34 cellular contexts compared by ENCODE assay signal in the genomic region with DNA sequence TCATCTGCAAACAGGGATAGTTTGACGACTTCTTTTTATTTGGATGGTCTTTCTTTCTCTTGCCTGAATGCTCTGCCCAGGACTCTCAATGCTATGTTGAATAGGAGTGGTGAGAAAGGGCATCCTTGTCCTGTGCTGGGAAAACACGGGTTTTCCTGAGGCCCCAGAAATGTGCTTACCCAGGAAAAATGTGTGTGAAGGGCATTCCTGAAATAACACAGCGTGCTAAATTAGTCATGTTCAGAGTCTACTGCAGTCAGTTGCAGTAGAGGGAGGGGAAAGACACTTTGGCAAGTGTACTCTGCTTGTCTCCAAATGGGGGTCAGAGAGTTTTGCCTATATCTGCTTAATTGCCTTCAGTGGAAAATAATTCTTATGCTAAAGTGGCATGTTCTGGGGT.
DNase-seq lines count a peak whose midpoint lies in the region; ATAC-seq, FAIRE-seq and TF ChIP-seq lines count a peak whose summit lies in the region.
"Had no signal": no experiment of that assay in that cellular context is flagged by ENCODE, and none has a peak within 500 bp of the region (broad histone marks: within the 10 kb centered on the region; RNA-seq: fewer than 3 reads in every experiment).

No MANE protein-coding gene starts in this region.

- DNase-seq in GM03348 (ENCODE audit: low spot score), result peak; percentile 35
- DNase-seq in astrocyte (ENCODE audit: low read depth), result peak; percentile 8
- DNase-seq in kidney epithelial cell (ENCODE audit: low read depth), result peak; percentile 14
- DNase-seq in smooth muscle cell (lab: John Stamatoyannopoulos, UW; ENCODE audit: unreplicated experiment), result no peak
- DNase-seq in GOT3 (lab: John Stamatoyannopoulos, UW), result no peak
- DNase-seq in T-helper 17 cell, result no peak
- no peak for DNase-seq in NCI-H69 (lab: John Stamatoyannopoulos, UW)
- DNase-seq: activated CD4-positive, CD25-positive, alpha-beta regulatory T cell treated with anti-CD3 and anti-CD28 coated beads, Interleukin-2, amount 50 U/mL, for 72 hours; activated CD8-positive, alpha-beta T cell treated with anti-CD3 and anti-CD28 coated beads for 36 hours; activated effector memory CD4-positive, alpha-beta T cell treated with anti-CD3 and anti-CD28 coated beads, Interleukin-2, amount 50 U/mL, for 16 hours; activated naive CD8-positive, alpha-beta T cell treated with anti-CD3 and anti-CD28 coated beads, Interleukin-2, amount 10 ng/mL, durations not matched to agents 7 days and 5 days; activated T-cell treated with anti-CD3 and anti-CD28 coated beads for 4 hours; body of pancreas; effector memory CD4-positive, alpha-beta T cell; H7; MV-4-11; NCI-H146; NCI-H2171; NCI-H524; nucleus accumbens; retina; stimulated activated CD4-positive, alpha-beta T cell treated with anti-CD3 and anti-CD28 coated beads, Interleukin-4, amount 100 ng/mL, for 24 hours; stimulated activated naive B cell treated with anti-CD40 and anti-IgM and Interleukin-4, amounts not matched to agents 10 μg/mL and 1 μg/mL and 100 μg/mL, for 72 hours; T-helper 1 cell; testis had no signal

- ATAC-seq in T-helper 17 cell (no peak), GM18520 (IDR thresholded peaks at IDR 0.05; ENCODE audit: unreplicated experiment) (no peak)
- ATAC-seq: activated CD8-positive, alpha-beta T cell treated with anti-CD3 and anti-CD28 coated beads for 36 hours; body of pancreas; esophagus mucosa; Panc1; stimulated activated naive B cell treated with anti-CD40 and anti-IgM and Interleukin-4, amounts not matched to agents 10 μg/mL and 1 μg/mL and 100 μg/mL, for 72 hours had no signal

- H3K4me1 ChIP-seq in astrocyte (ENCODE audit: insufficient read depth, low read length), result no peaks in the 10 kb centered on the region
- no peaks in the 10 kb centered on the region for H3K4me1 ChIP-seq in smooth muscle cell (ENCODE audit: low read depth)
- H3K4me1 ChIP-seq: SJSA1, testis, vagina had no signal

- peak; percentile 29 for FAIRE-seq in astrocyte (lab: Jason Lieb, UNC)
- FAIRE-seq: frontal cortex, islet of Langerhans, TTC549 had no signal

- H3K79me2 ChIP-seq in astrocyte (ENCODE audit: insufficient read depth, low read length) (no peaks in the 10 kb centered on the region), smooth muscle cell (ENCODE audit: low read depth) (no peaks in the 10 kb centered on the region)

- H3F3A ChIP-seq in smooth muscle cell (ENCODE audit: low read depth), result no peaks in the 10 kb centered on the region

- H3K9me3 ChIP-seq in astrocyte (ENCODE audit: insufficient read depth, low read depth, low read length), result no peaks in the 10 kb centered on the region
- H3K9me3 ChIP-seq in smooth muscle cell (replicated peaks; ENCODE audit: low read depth), result no peaks in the 10 kb centered on the region
- no peaks in the 10 kb centered on the region for H3K9me3 ChIP-seq in T-helper 17 cell (ENCODE audit: control insufficient read depth, low read length, poor library complexity, severe bottlenecking)
- H3K9me3 ChIP-seq: body of pancreas, SJSA1, testis, vagina had no signal

- H3K4me2 ChIP-seq in astrocyte (ENCODE audit: low read length), result no peak overlapping the region
- peak overlapping the region; percentile 17 for H3K4me2 ChIP-seq in smooth muscle cell

- H3K27ac ChIP-seq in astrocyte (ENCODE audit: low read depth, low read length), result no peak overlapping the region
- H3K27ac ChIP-seq in smooth muscle cell (ENCODE audit: low read depth), result peak overlapping the region; percentile 43
- H3K27ac ChIP-seq: body of pancreas, C4-2B, SJSA1, testis, vagina had no signal

- H3K27me3 Mint-ChIP-seq in astrocyte (ENCODE audit: low read depth, unreplicated experiment), result peaks cover 6% of the 10 kb centered on the region
- H3K27me3 Mint-ChIP-seq in T-helper 17 cell, result peaks cover 17% of the 10 kb centered on the region
- H3K27me3 Mint-ChIP-seq: stimulated activated naive B cell treated with anti-CD40 and anti-IgM and Interleukin-4, amounts not matched to agents 10 μg/mL and 1 μg/mL and 100 μg/mL, for 72 hours had no signal

- 26% methylated on average over 3 of the region's 3 CpGs for WGBS in smooth muscle cell (ENCODE audit: low lambda C conversion rate)

- peak overlapping the region; percentile 83 for H3K27ac Mint-ChIP-seq in astrocyte (ENCODE audit: unreplicated experiment)
- H3K27ac Mint-ChIP-seq in T-helper 17 cell, result no peak overlapping the region
- H3K27ac Mint-ChIP-seq: activated CD8-positive, alpha-beta T cell treated with anti-CD3 and anti-CD28 coated beads for 36 hours; activated naive CD8-positive, alpha-beta T cell treated with anti-CD3 and anti-CD28 coated beads, Interleukin-2, amount 10 ng/mL, durations not matched to agents 7 days and 5 days; stimulated activated naive B cell treated with anti-CD40 and anti-IgM and Interleukin-4, amounts not matched to agents 10 μg/mL and 1 μg/mL and 100 μg/mL, for 72 hours had no signal

- H4K20me1 ChIP-seq in astrocyte (ENCODE audit: insufficient read depth, low read length) (no peaks in the 10 kb centered on the region), smooth muscle cell (ENCODE audit: low read depth) (no peaks in the 10 kb centered on the region)

- H2AFZ ChIP-seq in astrocyte (ENCODE audit: low read depth, low read length), result no peak overlapping the region
- no peak overlapping the region for H2AFZ ChIP-seq in smooth muscle cell (ENCODE audit: low read depth)

- H3K4me1 Mint-ChIP-seq in astrocyte (ENCODE audit: low read depth, unreplicated experiment) (peaks cover 13% of the 10 kb centered on the region), T-helper 17 cell (no peaks in the 10 kb centered on the region)
- H3K4me1 Mint-ChIP-seq: activated naive CD8-positive, alpha-beta T cell treated with anti-CD3 and anti-CD28 coated beads, Interleukin-2, amount 10 ng/mL, durations not matched to agents 7 days and 5 days; stimulated activated naive B cell treated with anti-CD40 and anti-IgM and Interleukin-4, amounts not matched to agents 10 μg/mL and 1 μg/mL and 100 μg/mL, for 72 hours had no signal

- no peak overlapping the region for H3K9ac ChIP-seq in astrocyte (ENCODE audit: low read length)
- H3K9ac ChIP-seq in smooth muscle cell (ENCODE audit: low read depth), result no peak overlapping the region

- no peak overlapping the region for H3K4me3 Mint-ChIP-seq in astrocyte (ENCODE audit: unreplicated experiment)
- H3K4me3 Mint-ChIP-seq in T-helper 17 cell, result no peak overlapping the region
- H3K4me3 Mint-ChIP-seq: activated CD8-positive, alpha-beta T cell treated with anti-CD3 and anti-CD28 coated beads for 36 hours; activated naive CD8-positive, alpha-beta T cell treated with anti-CD3 and anti-CD28 coated beads, Interleukin-2, amount 10 ng/mL, durations not matched to agents 7 days and 5 days; stimulated activated naive B cell treated with anti-CD40 and anti-IgM and Interleukin-4, amounts not matched to agents 10 μg/mL and 1 μg/mL and 100 μg/mL, for 72 hours had no signal

- peaks cover 4% of the 10 kb centered on the region for H3K27me3 ChIP-seq in astrocyte (ENCODE audit: insufficient read depth, low read length)
- peaks cover 4% of the 10 kb centered on the region for H3K27me3 ChIP-seq in kidney epithelial cell (ENCODE audit: control insufficient read depth, insufficient read depth, low read length)
- H3K27me3 ChIP-seq in smooth muscle cell (ENCODE audit: low read depth), result no peaks in the 10 kb centered on the region
- H3K27me3 ChIP-seq: body of pancreas, SJSA1, testis, vagina had no signal

- H3K9me3 Mint-ChIP-seq in astrocyte (ENCODE audit: unreplicated experiment), result peaks cover 3% of the 10 kb centered on the region
- H3K9me3 Mint-ChIP-seq: activated CD8-positive, alpha-beta T cell treated with anti-CD3 and anti-CD28 coated beads for 36 hours; activated naive CD8-positive, alpha-beta T cell treated with anti-CD3 and anti-CD28 coated beads, Interleukin-2, amount 10 ng/mL, durations not matched to agents 7 days and 5 days had no signal

- no peak overlapping the region for H3K4me3 ChIP-seq in astrocyte (ENCODE audit: insufficient read depth, low read depth, low read length)
- no peak overlapping the region for H3K4me3 ChIP-seq in kidney epithelial cell (ENCODE audit: low read depth, low read length)
- H3K4me3 ChIP-seq in smooth muscle cell, result no peak overlapping the region
- H3K4me3 ChIP-seq: body of pancreas, SJSA1, testis, vagina had no signal

- H3K36me3 Mint-ChIP-seq in astrocyte (ENCODE audit: low read depth, unreplicated experiment), result no peaks in the 10 kb centered on the region
- H3K36me3 Mint-ChIP-seq in T-helper 17 cell (ENCODE audit: low read depth), result no peaks in the 10 kb centered on the region
- H3K36me3 Mint-ChIP-seq: activated naive CD8-positive, alpha-beta T cell treated with anti-CD3 and anti-CD28 coated beads, Interleukin-2, amount 10 ng/mL, durations not matched to agents 7 days and 5 days; stimulated activated naive B cell treated with anti-CD40 and anti-IgM and Interleukin-4, amounts not matched to agents 10 μg/mL and 1 μg/mL and 100 μg/mL, for 72 hours had no signal

- H3K36me3 ChIP-seq in astrocyte (ENCODE audit: insufficient read depth, low read length) (no peaks in the 10 kb centered on the region), kidney epithelial cell (ENCODE audit: control insufficient read depth, insufficient read depth, low read length) (no peaks in the 10 kb centered on the region), smooth muscle cell (ENCODE audit: low read depth) (no peaks in the 10 kb centered on the region)
- H3K36me3 ChIP-seq: SJSA1, vagina had no signal

- no peak for TF ChIP-seq CTCF in astrocyte (IDR thresholded peaks at IDR 0.05; ENCODE audit: insufficient read depth, low read depth, low read length)
- no peak for TF ChIP-seq CTCF in kidney epithelial cell (IDR thresholded peaks at IDR 0.05; ENCODE audit: insufficient read depth, low read length, poor library complexity, severe bottlenecking)
- no peak for TF ChIP-seq CTCF in smooth muscle cell (IDR thresholded peaks at IDR 0.05; ENCODE audit: borderline replicate concordance, insufficient read depth, poor library complexity, severe bottlenecking)

Comparison
In these comparisons a context has a peak if more than half of its experiments do, and no peak if none do; other contexts are left out.
1. DNase-seq: peak in GM03348 (single experiment), astrocyte (single experiment) and kidney epithelial cell (single experiment); none in smooth muscle cell (single experiment), GOT3 (single experiment), T-helper 17 cell (0 of 3) and NCI-H69 (single experiment).